Comparison of ENCODE assay signal across 1 cellular context in the genomic region with DNA sequence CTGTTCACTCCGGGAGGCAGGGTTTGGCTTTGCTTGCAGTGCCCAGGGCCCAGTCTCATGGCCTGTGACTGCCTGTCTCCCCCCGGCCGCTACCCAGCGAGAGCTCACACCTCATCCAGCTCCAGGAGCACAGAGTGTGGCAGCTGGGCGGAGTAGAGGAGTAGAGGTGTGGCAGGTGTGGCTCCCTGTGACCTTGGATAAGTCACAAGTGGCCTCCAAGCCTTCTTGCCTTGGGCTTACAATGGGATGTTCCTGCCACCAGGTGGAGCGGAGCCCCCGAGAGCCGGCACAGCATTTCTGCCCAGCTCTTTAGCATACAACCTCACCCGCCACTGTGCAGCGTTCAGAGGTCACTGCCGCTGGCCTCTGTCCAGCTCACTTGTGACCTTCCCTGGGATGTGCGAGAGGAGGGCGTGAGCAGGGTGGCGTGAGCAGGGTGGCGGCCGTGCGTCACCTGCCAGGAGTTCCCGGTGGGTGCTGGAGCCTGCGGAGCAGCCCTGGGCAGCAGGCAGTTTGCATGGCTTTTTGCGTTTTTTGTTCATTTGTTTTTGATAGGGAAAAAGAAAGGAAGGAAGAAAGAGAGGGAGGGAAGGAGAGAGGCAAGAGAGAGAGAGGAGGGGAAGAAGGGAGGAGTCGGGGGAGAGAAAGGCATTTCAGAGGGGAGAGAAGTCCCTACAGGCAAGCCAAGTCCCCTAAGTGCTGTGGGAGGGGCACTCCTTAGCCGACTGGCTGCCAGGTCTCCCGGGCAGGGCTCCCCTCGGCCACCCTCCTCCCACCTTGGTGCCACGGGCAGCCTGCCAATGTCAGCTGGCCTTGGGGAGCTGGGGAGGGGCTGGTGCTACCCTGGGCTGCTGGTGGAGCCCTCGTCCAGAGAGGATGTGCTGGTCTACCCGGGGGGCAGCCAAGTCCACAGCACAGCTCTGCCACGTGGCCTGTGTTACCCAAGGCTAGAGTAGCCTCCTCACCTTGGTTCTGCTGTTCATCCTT.
TF ChIP-seq lines count a peak whose summit lies in the region.

No MANE protein-coding gene starts in this region.

TF ChIP-seq in HepG2, 621 proteins besides CTCF, POLR2A, EP300 and RAD21 (continued from another document and continues in another):
- TF ChIP-seq, protein P1, sequence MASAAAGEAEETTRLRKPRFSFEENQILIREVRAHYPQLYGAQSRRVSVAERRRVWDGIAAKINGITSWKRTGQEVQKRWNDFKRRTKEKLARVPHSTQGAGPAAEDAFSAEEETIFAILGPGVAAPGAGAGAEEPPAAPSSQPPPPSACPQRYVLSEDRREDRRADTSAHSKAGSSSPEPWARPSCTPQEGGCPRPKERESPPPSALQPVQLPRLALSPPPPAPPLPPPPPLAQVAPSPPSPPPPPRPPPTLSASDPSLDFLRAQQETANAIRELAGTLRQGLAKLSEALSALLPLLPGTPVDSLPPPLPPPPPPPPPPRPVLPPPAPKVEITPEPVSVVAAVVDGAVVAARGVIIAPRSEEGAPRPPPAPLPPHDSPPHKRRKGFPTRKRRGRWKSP (CRISPR knock-in tag; IDR thresholded peaks at IDR 0.05): no peak; the same call in 1 of the 2 replicates
- TF ChIP-seq, protein P2, sequence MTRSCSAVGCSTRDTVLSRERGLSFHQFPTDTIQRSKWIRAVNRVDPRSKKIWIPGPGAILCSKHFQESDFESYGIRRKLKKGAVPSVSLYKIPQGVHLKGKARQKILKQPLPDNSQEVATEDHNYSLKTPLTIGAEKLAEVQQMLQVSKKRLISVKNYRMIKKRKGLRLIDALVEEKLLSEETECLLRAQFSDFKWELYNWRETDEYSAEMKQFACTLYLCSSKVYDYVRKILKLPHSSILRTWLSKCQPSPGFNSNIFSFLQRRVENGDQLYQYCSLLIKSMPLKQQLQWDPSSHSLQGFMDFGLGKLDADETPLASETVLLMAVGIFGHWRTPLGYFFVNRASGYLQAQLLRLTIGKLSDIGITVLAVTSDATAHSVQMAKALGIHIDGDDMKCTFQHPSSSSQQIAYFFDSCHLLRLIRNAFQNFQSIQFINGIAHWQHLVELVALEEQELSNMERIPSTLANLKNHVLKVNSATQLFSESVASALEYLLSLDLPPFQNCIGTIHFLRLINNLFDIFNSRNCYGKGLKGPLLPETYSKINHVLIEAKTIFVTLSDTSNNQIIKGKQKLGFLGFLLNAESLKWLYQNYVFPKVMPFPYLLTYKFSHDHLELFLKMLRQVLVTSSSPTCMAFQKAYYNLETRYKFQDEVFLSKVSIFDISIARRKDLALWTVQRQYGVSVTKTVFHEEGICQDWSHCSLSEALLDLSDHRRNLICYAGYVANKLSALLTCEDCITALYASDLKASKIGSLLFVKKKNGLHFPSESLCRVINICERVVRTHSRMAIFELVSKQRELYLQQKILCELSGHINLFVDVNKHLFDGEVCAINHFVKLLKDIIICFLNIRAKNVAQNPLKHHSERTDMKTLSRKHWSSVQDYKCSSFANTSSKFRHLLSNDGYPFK (CRISPR knock-in tag; IDR thresholded peaks at IDR 0.05; ENCODE audit: borderline replicate concordance): peak; percentile 25; the same call in 1 of the 2 replicates
- TF ChIP-seq POLR2AphosphoS5 (IDR thresholded peaks at IDR 0.05; ENCODE audit: low read depth, low read length) (no peak), MLXIP (CRISPR knock-in tag; IDR thresholded peaks at IDR 0.05; ENCODE audit: borderline replicate concordance) (no peak; the same call in 1 of the 2 replicates), ZBTB25 (CRISPR knock-in tag; IDR thresholded peaks at IDR 0.05) (no peak), MAF1 (CRISPR knock-in tag; IDR thresholded peaks at IDR 0.05; ENCODE audit: borderline replicate concordance) (no peak), KDM5A (IDR thresholded peaks at IDR 0.05; ENCODE audit: borderline replicate concordance, low read length) (no peak), ZNF629 (CRISPR knock-in tag; conservative IDR thresholded peaks at IDR 0.05) (peak; percentile 28; the same call in 1 of the 2 replicates), ZNF572 (CRISPR knock-in tag; IDR thresholded peaks at IDR 0.05) (peak; percentile 50; the same call in 1 of the 2 replicates), MTA1 (CRISPR knock-in tag; IDR thresholded peaks at IDR 0.05; ENCODE audit: borderline replicate concordance) (peak; percentile 86), ZNF264 (CRISPR knock-in tag; IDR thresholded peaks at IDR 0.05) (0 out of 2 replicates have a peak, but pooled peaks have one; percentile 57), TERF1 (CRISPR knock-in tag; IDR thresholded peaks at IDR 0.05) (no peak; the same call in 1 of the 2 replicates), DMAP1 (CRISPR knock-in tag; IDR thresholded peaks at IDR 0.05) (peak; percentile 63), PPARG (CRISPR knock-in tag; conservative IDR thresholded peaks at IDR 0.05) (peak; percentile 53; the same call in 1 of the 2 replicates), PAF1 (CRISPR knock-in tag; IDR thresholded peaks at IDR 0.05) (no peak), MXD4 (CRISPR knock-in tag; IDR thresholded peaks at IDR 0.05) (peak; percentile 63; the same call in 1 of the 2 replicates), ZBTB49 (CRISPR knock-in tag; IDR thresholded peaks at IDR 0.05; ENCODE audit: borderline replicate concordance) (no peak), DBP (CRISPR knock-in tag; IDR thresholded peaks at IDR 0.05; ENCODE audit: not compliant biosample characterization) (no peak), TRIM24 (CRISPR knock-in tag; IDR thresholded peaks at IDR 0.05) (no peak), HINFP (CRISPR knock-in tag; IDR thresholded peaks at IDR 0.05; ENCODE audit: low read depth) (peak; percentile 54; the same call in 1 of the 2 replicates), ZFAT (CRISPR knock-in tag; conservative IDR thresholded peaks at IDR 0.05) (no peak), ZNF263 (CRISPR knock-in tag; IDR thresholded peaks at IDR 0.05) (no peak), ZNF460 (CRISPR knock-in tag; IDR thresholded peaks at IDR 0.05; ENCODE audit: borderline replicate concordance) (peak; percentile 16; the same call in 1 of the 2 replicates), GATAD2A (CRISPR knock-in tag; IDR thresholded peaks at IDR 0.05) (peak; percentile 90), KDM5B (CRISPR knock-in tag; IDR thresholded peaks at IDR 0.05; ENCODE audit: borderline replicate concordance) (peak; percentile 57; the same call in 1 of the 2 replicates), ZBTB43 (CRISPR knock-in tag; conservative IDR thresholded peaks at IDR 0.05) (peak; percentile 86)
- TF ChIP-seq, protein P3, sequence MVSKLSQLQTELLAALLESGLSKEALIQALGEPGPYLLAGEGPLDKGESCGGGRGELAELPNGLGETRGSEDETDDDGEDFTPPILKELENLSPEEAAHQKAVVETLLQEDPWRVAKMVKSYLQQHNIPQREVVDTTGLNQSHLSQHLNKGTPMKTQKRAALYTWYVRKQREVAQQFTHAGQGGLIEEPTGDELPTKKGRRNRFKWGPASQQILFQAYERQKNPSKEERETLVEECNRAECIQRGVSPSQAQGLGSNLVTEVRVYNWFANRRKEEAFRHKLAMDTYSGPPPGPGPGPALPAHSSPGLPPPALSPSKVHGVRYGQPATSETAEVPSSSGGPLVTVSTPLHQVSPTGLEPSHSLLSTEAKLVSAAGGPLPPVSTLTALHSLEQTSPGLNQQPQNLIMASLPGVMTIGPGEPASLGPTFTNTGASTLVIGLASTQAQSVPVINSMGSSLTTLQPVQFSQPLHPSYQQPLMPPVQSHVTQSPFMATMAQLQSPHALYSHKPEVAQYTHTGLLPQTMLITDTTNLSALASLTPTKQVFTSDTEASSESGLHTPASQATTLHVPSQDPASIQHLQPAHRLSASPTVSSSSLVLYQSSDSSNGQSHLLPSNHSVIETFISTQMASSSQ (IDR thresholded peaks at IDR 0.05; ENCODE audit: low read depth): no peak
- TF ChIP-seq, protein P3 (CRISPR knock-in tag; IDR thresholded peaks at IDR 0.05; ENCODE audit: borderline replicate concordance): peak; percentile 19; the same call in 1 of the 2 replicates
